14 cellular contexts compared by ENCODE assay signal in the genomic region with DNA sequence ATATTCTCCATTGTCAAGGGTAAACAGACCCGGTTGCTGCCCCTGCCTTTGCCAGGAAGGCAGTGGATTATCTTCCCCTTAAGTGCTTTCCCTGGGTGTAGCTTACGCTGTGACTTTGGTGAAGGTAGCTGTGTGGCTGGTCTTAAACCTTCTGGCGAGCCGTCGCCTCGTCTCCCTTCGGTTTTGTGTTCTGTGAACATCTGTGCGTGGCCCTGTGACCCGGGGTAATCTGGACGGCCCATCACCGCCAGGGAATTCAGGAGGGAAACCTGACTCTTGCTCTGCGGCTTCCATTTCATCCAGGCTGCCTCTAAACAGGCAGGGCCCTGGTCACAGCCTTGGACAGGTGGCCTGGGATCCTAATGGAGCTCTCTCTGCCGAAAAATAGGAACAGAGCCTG.
DNase-seq lines count a peak whose midpoint lies in the region; ATAC-seq and TF ChIP-seq lines count a peak whose summit lies in the region.
"Had no signal": no experiment of that assay in that cellular context is flagged by ENCODE, and none has a peak within 500 bp of the region (broad histone marks: within the 10 kb centered on the region; RNA-seq: fewer than 3 reads in every experiment).

No MANE protein-coding gene starts in this region.

- no TSS peak for BruUV-seq in OCI-LY7 (replicated peaks; lab: Mats Ljungman, UMichigan)

- DNase-seq in NCI-H2107 treated with DMSO at 0.1 percent for 48 hours (lab: John Stamatoyannopoulos, UW; ENCODE audit: unreplicated experiment), result peak; percentile 37
- DNase-seq in NCI-H2107 (lab: John Stamatoyannopoulos, UW), result no peak
- DNase-seq in NCI-H2029 (lab: John Stamatoyannopoulos, UW), result peak; percentile 50
- DNase-seq in WERI-Rb-1, result peak; percentile 71
- DNase-seq in nephron progenitor cell, result peak; percentile 68
- DNase-seq in OCI-LY7 (ENCODE audit: low spot score), result no peak
- DNase-seq in stimulated activated effector memory CD8-positive, alpha-beta T cell treated with anti-CD3 and anti-CD28 coated beads, Interleukin-12 subunit alpha, Interleukin-12 subunit beta, amount 100 ng/mL, for 72 hours (ENCODE audit: low spot score in 2 of 2), result no peak
- DNase-seq: left lung; natural killer cell; NCI-H2227 treated with DMSO at 0.1 percent for 48 hours; PC-9; stimulated activated CD4-positive, alpha-beta T cell treated with anti-CD3 and anti-CD28 coated beads, Interleukin-4, amount 100 ng/mL, for 24 hours had no signal

- H3K9me3 ChIP-seq in WERI-Rb-1 (ENCODE audit: severe bottlenecking) (no peaks in the 10 kb centered on the region), OCI-LY7 (ENCODE audit: low read length) (no peaks in the 10 kb centered on the region)
- H3K9me3 ChIP-seq: left lung, right atrium auricular region had no signal

- TF ChIP-seq CTCF in WERI-Rb-1 (IDR thresholded peaks at IDR 0.05; ENCODE audit: low read depth, low read length) (no peak), nephron progenitor cell (IDR thresholded peaks at IDR 0.05) (no peak), OCI-LY7 (conservative IDR thresholded peaks at IDR 0.05; ENCODE audit: low read length) (no peak)

- POLR2A ChIA-PET in OCI-LY7 (lab: Charles Lee), result no interaction called here

- H3K27me3 Mint-ChIP-seq in nephron progenitor cell (ENCODE audit: low read depth, poor library complexity), result peaks cover 3% of the 10 kb centered on the region

- intact Hi-C loops in OCI-LY7 (cut with micrococcal nuclease; ENCODE audit: unreplicated experiment), result no loop called here

- no peak for ATAC-seq in GM19455 (IDR thresholded peaks at IDR 0.05; ENCODE audit: unreplicated experiment)
- no peak for ATAC-seq in stimulated activated effector memory CD8-positive, alpha-beta T cell treated with anti-CD3 and anti-CD28 coated beads, Interleukin-12 subunit alpha, Interleukin-12 subunit beta, amount 100 ng/mL, for 72 hours
- ATAC-seq: left lung, natural killer cell had no signal

- no peak overlapping the region for H3K4me2 ChIP-seq in OCI-LY7 (ENCODE audit: low read length)
- H3K4me2 ChIP-seq: PC-9 had no signal

- H3K27ac ChIP-seq in WERI-Rb-1, result peak overlapping the region; percentile 39
- no peak overlapping the region for H3K27ac ChIP-seq in OCI-LY7 (ENCODE audit: low read depth, low read length, poor library complexity, severe bottlenecking)
- H3K27ac ChIP-seq: left lung, PC-9, right atrium auricular region had no signal

- H3K4me3 ChIP-seq in WERI-Rb-1 (ENCODE audit: low read depth, low read length) (no peak overlapping the region), OCI-LY7 (ENCODE audit: low read depth, low read length, poor library complexity, severe bottlenecking) (no peak overlapping the region)
- H3K4me3 ChIP-seq: left lung, PC-9, right atrium auricular region had no signal

- H3K27me3 ChIP-seq in WERI-Rb-1 (ENCODE audit: insufficient read depth, low read depth, severe bottlenecking), result no peaks in the 10 kb centered on the region
- H3K27me3 ChIP-seq: right atrium auricular region had no signal

- H3K9me2 ChIP-seq in OCI-LY7 (ENCODE audit: insufficient read depth, low read length), result no peaks in the 10 kb centered on the region

- peak overlapping the region; percentile 98 for H3K27ac Mint-ChIP-seq in nephron progenitor cell
- H3K27ac Mint-ChIP-seq in stimulated activated effector memory CD8-positive, alpha-beta T cell treated with anti-CD3 and anti-CD28 coated beads, Interleukin-12 subunit alpha, Interleukin-12 subunit beta, amount 100 ng/mL, for 72 hours, result no peak overlapping the region
- H3K27ac Mint-ChIP-seq: natural killer cell had no signal

- no peaks in the 10 kb centered on the region for H3K4me1 ChIP-seq in OCI-LY7 (ENCODE audit: insufficient read depth, low read length, poor library complexity, severe bottlenecking)
- H3K4me1 ChIP-seq: left lung, right atrium auricular region had no signal

- no peaks in the 10 kb centered on the region for H3K9me3 Mint-ChIP-seq in nephron progenitor cell
- H3K9me3 Mint-ChIP-seq in stimulated activated effector memory CD8-positive, alpha-beta T cell treated with anti-CD3 and anti-CD28 coated beads, Interleukin-12 subunit alpha, Interleukin-12 subunit beta, amount 100 ng/mL, for 72 hours, result no peaks in the 10 kb centered on the region
- H3K9me3 Mint-ChIP-seq: natural killer cell had no signal

- H3K36me3 ChIP-seq in WERI-Rb-1 (no peaks in the 10 kb centered on the region), OCI-LY7 (ENCODE audit: insufficient read depth, low read length) (no peaks in the 10 kb centered on the region)
- H3K36me3 ChIP-seq: left lung, right atrium auricular region had no signal

- H3K4me3 Mint-ChIP-seq in nephron progenitor cell, result peak overlapping the region; percentile 53
- H3K4me3 Mint-ChIP-seq in stimulated activated effector memory CD8-positive, alpha-beta T cell treated with anti-CD3 and anti-CD28 coated beads, Interleukin-12 subunit alpha, Interleukin-12 subunit beta, amount 100 ng/mL, for 72 hours, result no peak overlapping the region
- H3K4me3 Mint-ChIP-seq: natural killer cell had no signal

- H2AFZ ChIP-seq in OCI-LY7 (ENCODE audit: low read length), result no peak overlapping the region
- H2AFZ ChIP-seq: PC-9 had no signal

- H4K20me1 ChIP-seq in OCI-LY7 (ENCODE audit: insufficient read depth, low read length), result no peaks in the 10 kb centered on the region

- no peaks in the 10 kb centered on the region for H3K36me3 Mint-ChIP-seq in nephron progenitor cell (ENCODE audit: low read depth)
- no peaks in the 10 kb centered on the region for H3K36me3 Mint-ChIP-seq in stimulated activated effector memory CD8-positive, alpha-beta T cell treated with anti-CD3 and anti-CD28 coated beads, Interleukin-12 subunit alpha, Interleukin-12 subunit beta, amount 100 ng/mL, for 72 hours
- H3K36me3 Mint-ChIP-seq: natural killer cell had no signal

- no peaks in the 10 kb centered on the region for H3K79me2 ChIP-seq in OCI-LY7 (ENCODE audit: insufficient read depth, low read depth, low read length)

- H3K4me1 Mint-ChIP-seq in nephron progenitor cell, result peaks cover 90% of the 10 kb centered on the region
- peaks cover 29% of the 10 kb centered on the region for H3K4me1 Mint-ChIP-seq in stimulated activated effector memory CD8-positive, alpha-beta T cell treated with anti-CD3 and anti-CD28 coated beads, Interleukin-12 subunit alpha, Interleukin-12 subunit beta, amount 100 ng/mL, for 72 hours

- CTCF ChIA-PET in OCI-LY7 (lab: Charles Lee; ENCODE audit: unreplicated experiment), result no interaction called here

Comparison
In these comparisons a context has a peak if more than half of its experiments do, and no peak if none do; other contexts are left out.
1. DNase-seq: peak in NCI-H2107 treated with DMSO at 0.1 percent for 48 hours (single experiment), NCI-H2029 (single experiment), WERI-Rb-1 (single experiment) and nephron progenitor cell (single experiment); none in NCI-H2107 (single experiment), OCI-LY7 (single experiment) and stimulated activated effector memory CD8-positive, alpha-beta T cell treated with anti-CD3 and anti-CD28 coated beads, Interleukin-12 subunit alpha, Interleukin-12 subunit beta, amount 100 ng/mL, for 72 hours (0 of 2).